Comparison of ENCODE assay signal across 10 cellular contexts in genomic region chr12:131897276-131897675, GRCh38. TPM values are rescaled to one million over a fixed set of nuclear protein-coding genes. Genes with fewer than 3 reads are reported as not detected.
DNase-seq lines count a peak whose midpoint lies in the region; ATAC-seq and TF ChIP-seq lines count a peak whose summit lies in the region.
"Had no signal": no experiment of that assay in that cellular context is flagged by ENCODE, and none has a peak within 500 bp of the region (broad histone marks: within the 10 kb centered on the region; RNA-seq: fewer than 3 reads in every experiment).

No MANE protein-coding gene starts in this region.

- H3K27me3 ChIP-seq in uterus: no peaks in the 10 kb centered on the region
- H3K27me3 ChIP-seq: left lung had no signal

- POLR2A ChIA-PET in naive thymus-derived CD8-positive, alpha-beta T cell (lab: Charles Lee): interaction anchor here (1.0 to 2.1 kb wide), 2 partner anchors 30 to 31 kb away, joined by 3 to 7 read pairs; no protein-coding TSS in a partner anchor
- POLR2A ChIA-PET in GM10248 (lab: Yijun Ruan, JAX): interaction anchor here (0.6 kb wide), 1 partner anchor 54 kb away, joined by 3 read pairs; no protein-coding TSS in a partner anchor

- intact Hi-C loops in natural killer cell (cut with micrococcal nuclease) (no loop called here), uterus (cut with DNase I; ENCODE audit: low total_unique reads) (no loop called here)
- intact Hi-C loops in dendritic cell treated with granulocyte-macrophage colony-stimulating factor and Interleukin-4, amounts not matched to agents 40 ng/mL and 50 ng/mL, for 4 days (cut with micrococcal nuclease): loop anchor here (5.0 to 10.0 kb wide), 3 partner anchors 35 to 62 kb away; partner anchors contain the start of gene EP400

- no peaks in the 10 kb centered on the region for H3K27me3 Mint-ChIP-seq in natural killer cell (ENCODE audit: low read depth in 2 of 2)
- H3K27me3 Mint-ChIP-seq in natural killer cell treated with Interleukin-12 subunit alpha and Interleukin-12 subunit beta and Interleukin-15 and Interleukin-18, amount 100 ng/mL, for 72 hours: no peaks in the 10 kb centered on the region
- no peaks in the 10 kb centered on the region for H3K27me3 Mint-ChIP-seq in dendritic cell treated with granulocyte-macrophage colony-stimulating factor and Interleukin-4, amounts not matched to agents 40 ng/mL and 50 ng/mL, for 4 days
- no peaks in the 10 kb centered on the region for H3K27me3 Mint-ChIP-seq in naive thymus-derived CD8-positive, alpha-beta T cell

- no peak for TF ChIP-seq POLR2A in uterus (IDR thresholded peaks at IDR 0.05)

- peaks cover 0 to 16% of the 10 kb centered on the region in 2 donors for H3K4me1 ChIP-seq in uterus

- H3K4me1 Mint-ChIP-seq in natural killer cell: peaks cover 0 to 40% of the 10 kb centered on the region in 2 donors
- peaks cover 5 to 14% of the 10 kb centered on the region in 2 donors for H3K4me1 Mint-ChIP-seq in natural killer cell treated with Interleukin-12 subunit alpha and Interleukin-12 subunit beta and Interleukin-15 and Interleukin-18, amount 100 ng/mL, for 72 hours (ENCODE audit: low read depth in 2 of 2)
- H3K4me1 Mint-ChIP-seq in dendritic cell treated with granulocyte-macrophage colony-stimulating factor and Interleukin-4, amounts not matched to agents 40 ng/mL and 50 ng/mL, for 4 days (ENCODE audit: low read depth): peaks cover 37% of the 10 kb centered on the region
- H3K4me1 Mint-ChIP-seq in naive thymus-derived CD8-positive, alpha-beta T cell: peaks cover 15 to 37% (median 26%) of the 10 kb centered on the region in 4 donors

- H3K9me3 ChIP-seq in uterus: no peaks in the 10 kb centered on the region
- H3K9me3 ChIP-seq: left lung had no signal

- peak overlapping the region; percentile 96 to 97 for H3K27ac ChIP-seq in uterus

- H3K36me3 ChIP-seq in uterus: no peaks in the 10 kb centered on the region
- H3K36me3 ChIP-seq: left lung had no signal

- no peaks in the 10 kb centered on the region for H3K9me3 Mint-ChIP-seq in natural killer cell
- H3K9me3 Mint-ChIP-seq in natural killer cell treated with Interleukin-12 subunit alpha and Interleukin-12 subunit beta and Interleukin-15 and Interleukin-18, amount 100 ng/mL, for 72 hours: no peaks in the 10 kb centered on the region
- H3K9me3 Mint-ChIP-seq in dendritic cell treated with granulocyte-macrophage colony-stimulating factor and Interleukin-4, amounts not matched to agents 40 ng/mL and 50 ng/mL, for 4 days: no peaks in the 10 kb centered on the region
- H3K9me3 Mint-ChIP-seq in naive thymus-derived CD8-positive, alpha-beta T cell: no peaks in the 10 kb centered on the region

- TF ChIP-seq CTCF in natural killer cell (IDR thresholded peaks at IDR 0.05) (no peak), uterus (IDR thresholded peaks at IDR 0.05) (no peak), GM10248 (IDR thresholded peaks at IDR 0.05; ENCODE audit: control extremely low read depth, extremely low read depth, low read depth, missing control alignments) (no peak)

- H3K27ac Mint-ChIP-seq in natural killer cell: peak overlapping the region in 1 of 2 donors; percentile 92
- no peak overlapping the region for H3K27ac Mint-ChIP-seq in natural killer cell treated with Interleukin-12 subunit alpha and Interleukin-12 subunit beta and Interleukin-15 and Interleukin-18, amount 100 ng/mL, for 72 hours
- H3K27ac Mint-ChIP-seq in dendritic cell treated with granulocyte-macrophage colony-stimulating factor and Interleukin-4, amounts not matched to agents 40 ng/mL and 50 ng/mL, for 4 days: peak overlapping the region; percentile 87
- peak overlapping the region in 5 of 10 donors; percentile 26 to 75 (median 40) for H3K27ac Mint-ChIP-seq in naive thymus-derived CD8-positive, alpha-beta T cell

- ATAC-seq in natural killer cell (no peak), HG02588 (IDR thresholded peaks at IDR 0.05; ENCODE audit: unreplicated experiment) (no peak)
- ATAC-seq in natural killer cell treated with Interleukin-12 subunit alpha and Interleukin-12 subunit beta and Interleukin-15 and Interleukin-18, amount 100 ng/mL, for 72 hours: no peak
- ATAC-seq in naive thymus-derived CD8-positive, alpha-beta T cell: no peak

- no peaks in the 10 kb centered on the region for H3K36me3 Mint-ChIP-seq in natural killer cell
- no peaks in the 10 kb centered on the region for H3K36me3 Mint-ChIP-seq in natural killer cell treated with Interleukin-12 subunit alpha and Interleukin-12 subunit beta and Interleukin-15 and Interleukin-18, amount 100 ng/mL, for 72 hours
- H3K36me3 Mint-ChIP-seq in dendritic cell treated with granulocyte-macrophage colony-stimulating factor and Interleukin-4, amounts not matched to agents 40 ng/mL and 50 ng/mL, for 4 days (ENCODE audit: low read depth): peaks cover 58% of the 10 kb centered on the region
- peaks cover 0 to 2% (median 0%) of the 10 kb centered on the region in 3 donors for H3K36me3 Mint-ChIP-seq in naive thymus-derived CD8-positive, alpha-beta T cell

- DNase-seq in natural killer cell (no peak), uterus (peak; percentile 23), GM10248 (ENCODE audit: extremely low spot score) (no peak)
- no peak for DNase-seq in natural killer cell treated with Interleukin-12 subunit alpha and Interleukin-12 subunit beta and Interleukin-15 and Interleukin-18, amount 100 ng/mL, for 72 hours (ENCODE audit: low spot score)
- peak in 1 of 10 donors; percentile 42 for DNase-seq in naive thymus-derived CD8-positive, alpha-beta T cell
- DNase-seq in activated CD4-positive, CD25-positive, alpha-beta regulatory T cell (lab: John Stamatoyannopoulos, UW): no peak
- DNase-seq: NCI-H146 had no signal

- no peak overlapping the region for H3K4me3 ChIP-seq in uterus

- CTCF ChIA-PET in GM10248 (lab: Yijun Ruan, JAX): interaction anchor here (1.8 kb wide), 1 partner anchor 8 kb away, joined by 4 read pairs; no protein-coding TSS in a partner anchor

- peak overlapping the region; percentile 50 for H3K4me3 Mint-ChIP-seq in natural killer cell
- H3K4me3 Mint-ChIP-seq in natural killer cell treated with Interleukin-12 subunit alpha and Interleukin-12 subunit beta and Interleukin-15 and Interleukin-18, amount 100 ng/mL, for 72 hours: no peak overlapping the region
- H3K4me3 Mint-ChIP-seq in dendritic cell treated with granulocyte-macrophage colony-stimulating factor and Interleukin-4, amounts not matched to agents 40 ng/mL and 50 ng/mL, for 4 days: no peak overlapping the region
- H3K4me3 Mint-ChIP-seq in naive thymus-derived CD8-positive, alpha-beta T cell: peak overlapping the region; percentile 43 to 95 (median 82)

RNA-seq across cellular contexts. Expression of gene ULK1, which starts 2.9 kb away (rescaled TPM):
- total RNA-seq in natural killer cell: 100 to 1,000 TPM in 2 of 3 donors, 10 to 100 TPM in 1; 99.1 to 142 (median 123) TPM
- 10 to 100 TPM; 21.8 to 24.3 TPM for total RNA-seq in natural killer cell treated with Interleukin-12 subunit alpha and Interleukin-12 subunit beta and Interleukin-15 and Interleukin-18, amount 100 ng/mL, for 72 hours
- total RNA-seq in naive thymus-derived CD8-positive, alpha-beta T cell: 10 to 100 TPM; 47.1 to 54.4 TPM
- polyA plus RNA-seq in naive thymus-derived CD8-positive, alpha-beta T cell: under 1 TPM; 0.43 to 0.76 (median 0.68) TPM
- total RNA-seq in uterus: 100 to 1,000 TPM in 1 of 4 donors, 10 to 100 TPM in 3; 11.8 to 135 (median 38.8) TPM

RNA-seq across cellular contexts. Expression of gene PUS1, which starts 31.8 kb away (rescaled TPM):
- 10 to 100 TPM; 16.9 to 21.9 (median 20.6) TPM for total RNA-seq in natural killer cell
- total RNA-seq in natural killer cell treated with Interleukin-12 subunit alpha and Interleukin-12 subunit beta and Interleukin-15 and Interleukin-18, amount 100 ng/mL, for 72 hours: 100 to 1,000 TPM in 1 of 2 donors, 10 to 100 TPM in 1; 53.7 to 147 TPM
- total RNA-seq in naive thymus-derived CD8-positive, alpha-beta T cell: 10 to 100 TPM; 56.9 to 57.0 TPM
- polyA plus RNA-seq in naive thymus-derived CD8-positive, alpha-beta T cell: 10 to 100 TPM; 16.9 to 35.1 (median 17.5) TPM
- 10 to 100 TPM in 2 of 4 donors, 1 to 10 TPM in 1, under 1 TPM in 1; 0.59 to 29.2 (median 12.5) TPM for total RNA-seq in uterus

RNA-seq across cellular contexts. Expression of gene EP400, which starts 52.5 kb away (rescaled TPM):
- total RNA-seq in natural killer cell (10 to 100 TPM; 62.8 to 81.1 (median 80.1) TPM), uterus (10 to 100 TPM; 11.8 to 70.6 (median 28.2) TPM)
- total RNA-seq in natural killer cell treated with Interleukin-12 subunit alpha and Interleukin-12 subunit beta and Interleukin-15 and Interleukin-18, amount 100 ng/mL, for 72 hours: 100 to 1,000 TPM in 1 of 2 donors, 10 to 100 TPM in 1; 53.5 to 106 TPM
- 10 to 100 TPM; 80.6 to 82.5 TPM for total RNA-seq in naive thymus-derived CD8-positive, alpha-beta T cell
- polyA plus RNA-seq in naive thymus-derived CD8-positive, alpha-beta T cell: 1 to 10 TPM; 1.1 to 3.4 (median 2.0) TPM

Comparison
In these comparisons a context has a peak if more than half of its experiments do, and no peak if none do; other contexts are left out.
1. H3K4me3 Mint-ChIP-seq: peak in natural killer cell (single experiment) and naive thymus-derived CD8-positive, alpha-beta T cell (10 of 10); none in natural killer cell treated with Interleukin-12 subunit alpha and Interleukin-12 subunit beta and Interleukin-15 and Interleukin-18, amount 100 ng/mL, for 72 hours (single experiment) and dendritic cell treated with granulocyte-macrophage colony-stimulating factor and Interleukin-4, amounts not matched to agents 40 ng/mL and 50 ng/mL, for 4 days (single experiment).
2. DNase-seq: peak in uterus (2 of 2); none in natural killer cell (single experiment), natural killer cell treated with Interleukin-12 subunit alpha and Interleukin-12 subunit beta and Interleukin-15 and Interleukin-18, amount 100 ng/mL, for 72 hours (single experiment), activated CD4-positive, CD25-positive, alpha-beta regulatory T cell (0 of 4) and GM10248 (single experiment).